In genomic region chr17:41736983-41737679, GRCh38 we compare ENCODE assay signal across 11 cellular contexts. TPM values are rescaled to one million over a fixed set of nuclear protein-coding genes. Genes with fewer than 3 reads are reported as not detected.
DNase-seq lines count a peak whose midpoint lies in the region; ATAC-seq and TF ChIP-seq lines count a peak whose summit lies in the region.
"Had no signal": no experiment of that assay in that cellular context is flagged by ENCODE, and none has a peak within 500 bp of the region (broad histone marks: within the 10 kb centered on the region; RNA-seq: fewer than 3 reads in every experiment).

No MANE protein-coding gene starts in this region.

- intact Hi-C loops in testis (cut with DNase I; ENCODE audit: low total_unique reads): loop anchor here (10.0 kb wide), 1 partner anchor 58 kb away; no protein-coding TSS in a partner anchor

- H3K9me2 ChIP-seq in MM.1S (replicated peaks; ENCODE audit: insufficient read depth, low read length): no peaks in the 10 kb centered on the region

- H3K4me3 ChIP-seq in MM.1S (ENCODE audit: low read length) (no peak overlapping the region; the same call in 1 of the 2 replicates), testis (no peak overlapping the region)

- no peaks in the 10 kb centered on the region for H4K20me1 ChIP-seq in MM.1S (ENCODE audit: insufficient read depth, low read length)

- no peaks in the 10 kb centered on the region for H3K79me2 ChIP-seq in MM.1S (ENCODE audit: low read length)

- no peak for TF ChIP-seq POLR2A in testis (IDR thresholded peaks at IDR 0.05)

- no peak overlapping the region for H3K4me3 Mint-ChIP-seq in activated naive CD4-positive, alpha-beta T cell treated with anti-CD3 and anti-CD28 coated beads, Interleukin-2, amount 10 ng/mL, durations not matched to agents 7 days and 5 days
- no peak overlapping the region for H3K4me3 Mint-ChIP-seq in activated CD4-positive, alpha-beta memory T cell treated with anti-CD3 and anti-CD28 coated beads, Interleukin-2, amount 10 ng/mL, durations not matched to agents 7 days and 5 days
- peak overlapping the region; percentile 33 for H3K4me3 Mint-ChIP-seq in stimulated activated effector memory CD8-positive, alpha-beta T cell treated with anti-CD3 and anti-CD28 coated beads, Interleukin-12 subunit alpha, Interleukin-12 subunit beta, amount 100 ng/mL, for 72 hours

- DNase-seq in activated naive CD4-positive, alpha-beta T cell treated with anti-CD3 and anti-CD28 coated beads, Interleukin-2, amount 10 ng/mL, durations not matched to agents 7 days and 5 days: no peak
- DNase-seq in activated naive CD4-positive, alpha-beta T cell treated with anti-CD3 and anti-CD28 coated beads, Interleukin-2, amount 50 U/mL, for 16 hours: no peak
- DNase-seq in MM.1S: no peak
- peak; percentile 27 for DNase-seq in activated CD4-positive, alpha-beta memory T cell treated with anti-CD3 and anti-CD28 coated beads, Interleukin-2, amount 10 ng/mL, durations not matched to agents 7 days and 5 days
- no peak for DNase-seq in stimulated activated effector memory CD8-positive, alpha-beta T cell treated with anti-CD3 and anti-CD28 coated beads, Interleukin-12 subunit alpha, Interleukin-12 subunit beta, amount 100 ng/mL, for 72 hours (ENCODE audit: low spot score in 2 of 2)
- DNase-seq in GOT3 (lab: John Stamatoyannopoulos, UW): no peak
- no peak for DNase-seq in testis
- no peak for DNase-seq in RWPE1 (ENCODE audit: low spot score)
- DNase-seq: NCI-H524 treated with DMSO at 0.1 percent for 48 hours had no signal

- no peak overlapping the region; the same call in 1 of the 2 replicates for H2AFZ ChIP-seq in MM.1S (ENCODE audit: low read length)

- no peak for ATAC-seq in stimulated activated effector memory CD8-positive, alpha-beta T cell treated with anti-CD3 and anti-CD28 coated beads, Interleukin-12 subunit alpha, Interleukin-12 subunit beta, amount 100 ng/mL, for 72 hours

- H3K4me1 ChIP-seq in MM.1S (ENCODE audit: low read length): peaks cover 21% of the 10 kb centered on the region
- H3K4me1 ChIP-seq in testis: peaks cover 16% of the 10 kb centered on the region

- H3K27me3 ChIP-seq in MM.1S (replicated peaks; ENCODE audit: insufficient read depth, low read length): peaks cover 54% of the 10 kb centered on the region
- H3K27me3 ChIP-seq in testis: no peaks in the 10 kb centered on the region

- no peak overlapping the region for H3K9ac ChIP-seq in MM.1S (ENCODE audit: low read length)

- TF ChIP-seq CTCF in MM.1S (IDR thresholded peaks at IDR 0.05; ENCODE audit: low read length) (no peak), testis (IDR thresholded peaks at IDR 0.05) (no peak), RWPE1 (conservative IDR thresholded peaks at IDR 0.05; ENCODE audit: low read depth) (no peak)

- peak overlapping the region; percentile 50; the same call in 1 of the 2 replicates for H3K4me2 ChIP-seq in MM.1S (ENCODE audit: low read depth, low read length)

- CTCF ChIA-PET in activated naive CD4-positive, alpha-beta T cell treated with anti-CD3 and anti-CD28 coated beads, Interleukin-2, amount 10 ng/mL, durations not matched to agents 7 days and 5 days (lab: Charles Lee): interaction anchor here (0.7 to 4.4 kb wide), 10 partner anchors 9 to 727 kb away, joined by 3 to 55 read pairs (median 4); partner anchors contain the start of gene P3H4
- CTCF ChIA-PET in activated CD4-positive, alpha-beta memory T cell treated with anti-CD3 and anti-CD28 coated beads, Interleukin-2, amount 10 ng/mL, durations not matched to agents 7 days and 5 days (lab: Charles Lee): interaction anchor here (0.6 to 1.9 kb wide), 19 partner anchors 8 to 1196 kb away, joined by 3 to 19 read pairs (median 3); partner anchors contain the start of genes ODAD4 and P3H4
- CTCF ChIA-PET in RWPE1 (lab: Yijun Ruan, JAX): interaction anchor here (0.5 to 1.8 kb wide), 9 partner anchors 41 to 127 kb away, joined by 3 to 14 read pairs (median 4); partner anchors contain the start of genes FKBP10 and P3H4

- no peaks in the 10 kb centered on the region for H3K36me3 Mint-ChIP-seq in activated naive CD4-positive, alpha-beta T cell treated with anti-CD3 and anti-CD28 coated beads, Interleukin-2, amount 10 ng/mL, durations not matched to agents 7 days and 5 days
- no peaks in the 10 kb centered on the region for H3K36me3 Mint-ChIP-seq in activated CD4-positive, alpha-beta memory T cell treated with anti-CD3 and anti-CD28 coated beads, Interleukin-2, amount 10 ng/mL, durations not matched to agents 7 days and 5 days (ENCODE audit: low read depth)
- no peaks in the 10 kb centered on the region for H3K36me3 Mint-ChIP-seq in stimulated activated effector memory CD8-positive, alpha-beta T cell treated with anti-CD3 and anti-CD28 coated beads, Interleukin-12 subunit alpha, Interleukin-12 subunit beta, amount 100 ng/mL, for 72 hours

- H3K27me3 Mint-ChIP-seq in activated naive CD4-positive, alpha-beta T cell treated with anti-CD3 and anti-CD28 coated beads, Interleukin-2, amount 10 ng/mL, durations not matched to agents 7 days and 5 days: peaks cover 63% of the 10 kb centered on the region
- H3K27me3 Mint-ChIP-seq in activated CD4-positive, alpha-beta memory T cell treated with anti-CD3 and anti-CD28 coated beads, Interleukin-2, amount 10 ng/mL, durations not matched to agents 7 days and 5 days: peaks cover 33% of the 10 kb centered on the region

- H3K36me3 ChIP-seq in MM.1S (replicated peaks; ENCODE audit: insufficient read depth, low read length) (no peaks in the 10 kb centered on the region), testis (ENCODE audit: low read depth, missing control alignments) (no peaks in the 10 kb centered on the region)

- H3F3A ChIP-seq in MM.1S (ENCODE audit: insufficient read depth, low read length): no peaks in the 10 kb centered on the region

- 73 to 77% methylated on average over 15 to 17 of the region's 17 CpGs for WGBS in testis, 2 donors

- POLR2A ChIA-PET in activated CD4-positive, alpha-beta memory T cell treated with anti-CD3 and anti-CD28 coated beads, Interleukin-2, amount 10 ng/mL, durations not matched to agents 7 days and 5 days (lab: Charles Lee): interaction anchor here (0.6 to 1.2 kb wide), 2 partner anchors 48 to 49 kb away, joined by 3 to 5 read pairs; partner anchors contain the start of gene EIF1
- POLR2A ChIA-PET in RWPE1 (lab: Yijun Ruan, JAX; ENCODE audit: low non-redundant PET): interaction anchor here (0.5 to 0.6 kb wide), 2 partner anchors 75 to 184 kb away, joined by 4 read pairs; no protein-coding TSS in a partner anchor

- H3K27ac ChIP-seq in MM.1S (ENCODE audit: low read length) (no peak overlapping the region), testis (no peak overlapping the region), RWPE1 (no peak overlapping the region)
- H3K27ac ChIP-seq: HL-60 had no signal

- H3K4me1 Mint-ChIP-seq in activated naive CD4-positive, alpha-beta T cell treated with anti-CD3 and anti-CD28 coated beads, Interleukin-2, amount 10 ng/mL, durations not matched to agents 7 days and 5 days: peaks cover 8% of the 10 kb centered on the region
- peaks cover 12% of the 10 kb centered on the region for H3K4me1 Mint-ChIP-seq in activated CD4-positive, alpha-beta memory T cell treated with anti-CD3 and anti-CD28 coated beads, Interleukin-2, amount 10 ng/mL, durations not matched to agents 7 days and 5 days
- H3K4me1 Mint-ChIP-seq in stimulated activated effector memory CD8-positive, alpha-beta T cell treated with anti-CD3 and anti-CD28 coated beads, Interleukin-12 subunit alpha, Interleukin-12 subunit beta, amount 100 ng/mL, for 72 hours: peaks cover 15% of the 10 kb centered on the region

- H3K9me3 ChIP-seq in MM.1S (replicated peaks; ENCODE audit: insufficient read depth, low read length) (no peaks in the 10 kb centered on the region), testis (no peaks in the 10 kb centered on the region)

- peak overlapping the region; percentile 56 for H3K27ac Mint-ChIP-seq in activated naive CD4-positive, alpha-beta T cell treated with anti-CD3 and anti-CD28 coated beads, Interleukin-2, amount 10 ng/mL, durations not matched to agents 7 days and 5 days
- H3K27ac Mint-ChIP-seq in activated CD4-positive, alpha-beta memory T cell treated with anti-CD3 and anti-CD28 coated beads, Interleukin-2, amount 10 ng/mL, durations not matched to agents 7 days and 5 days: peak overlapping the region; percentile 62
- H3K27ac Mint-ChIP-seq in stimulated activated effector memory CD8-positive, alpha-beta T cell treated with anti-CD3 and anti-CD28 coated beads, Interleukin-12 subunit alpha, Interleukin-12 subunit beta, amount 100 ng/mL, for 72 hours: no peak overlapping the region

- no peaks in the 10 kb centered on the region for H3K9me3 Mint-ChIP-seq in activated naive CD4-positive, alpha-beta T cell treated with anti-CD3 and anti-CD28 coated beads, Interleukin-2, amount 10 ng/mL, durations not matched to agents 7 days and 5 days
- no peaks in the 10 kb centered on the region for H3K9me3 Mint-ChIP-seq in activated CD4-positive, alpha-beta memory T cell treated with anti-CD3 and anti-CD28 coated beads, Interleukin-2, amount 10 ng/mL, durations not matched to agents 7 days and 5 days
- H3K9me3 Mint-ChIP-seq in stimulated activated effector memory CD8-positive, alpha-beta T cell treated with anti-CD3 and anti-CD28 coated beads, Interleukin-12 subunit alpha, Interleukin-12 subunit beta, amount 100 ng/mL, for 72 hours: no peaks in the 10 kb centered on the region

RNA-seq across cellular contexts. Expression of gene HAP1, which starts 2.7 kb away (rescaled TPM):
- under 1 TPM; 0.05 TPM for total RNA-seq in activated CD4-positive, alpha-beta memory T cell treated with anti-CD3 and anti-CD28 coated beads, Interleukin-2, amount 10 ng/mL, durations not matched to agents 7 days and 5 days
- total RNA-seq in testis: 1 to 10 TPM; 2.9 to 5.3 TPM
- 1.9 TPM for polyA plus RNA-seq in testis (ENCODE audit: insufficient read depth, low read depth, low replicate concordance)

RNA-seq across cellular contexts. Expression of gene GAST, which starts 25.0 kb away (rescaled TPM):
- total RNA-seq in activated CD4-positive, alpha-beta memory T cell treated with anti-CD3 and anti-CD28 coated beads, Interleukin-2, amount 10 ng/mL, durations not matched to agents 7 days and 5 days: not detected
- total RNA-seq in testis: not detected
- polyA plus RNA-seq in testis (ENCODE audit: insufficient read depth, low read depth, low replicate concordance): not detected
- total RNA-seq: OCI-LY7 had no signal

RNA-seq across cellular contexts. Expression of gene EIF1, which starts 48.4 kb away (rescaled TPM):
- 100 to 1,000 TPM; 933 to 950 TPM for total RNA-seq in activated CD4-positive, alpha-beta memory T cell treated with anti-CD3 and anti-CD28 coated beads, Interleukin-2, amount 10 ng/mL, durations not matched to agents 7 days and 5 days
- 100 to 1,000 TPM; 274 to 338 TPM for total RNA-seq in testis
- 1,078 TPM for polyA plus RNA-seq in testis (ENCODE audit: insufficient read depth, low read depth, low replicate concordance)

RNA-seq across cellular contexts. Expression of gene JUP, which starts 49.4 kb away (rescaled TPM):
- total RNA-seq in activated CD4-positive, alpha-beta memory T cell treated with anti-CD3 and anti-CD28 coated beads, Interleukin-2, amount 10 ng/mL, durations not matched to agents 7 days and 5 days: under 1 TPM; 0.35 to 0.45 TPM
- 10 to 100 TPM; 36.8 to 38.9 TPM for total RNA-seq in testis
- polyA plus RNA-seq in testis (ENCODE audit: insufficient read depth, low read depth, low replicate concordance): 22.5 TPM
